In genomic region chr19:3125900-3126524, GRCh38 we compare ENCODE assay signal across 8 cellular contexts. TPM values are rescaled to one million over a fixed set of nuclear protein-coding genes. Genes with fewer than 3 reads are reported as not detected.
DNase-seq lines count a peak whose midpoint lies in the region; ATAC-seq, FAIRE-seq and TF ChIP-seq lines count a peak whose summit lies in the region.

No MANE protein-coding gene starts in this region.

- H3K27me3 ChIP-seq in AG04450 (ENCODE audit: control insufficient read depth, insufficient read depth, low read length), result no peaks in the 10 kb centered on the region

- FAIRE-seq in H54 (lab: Jason Lieb, UNC), result no peak

- intact Hi-C loops in left cardiac atrium (cut with DNase I), result loop anchor here in 1 of 2 donors (5.0 kb wide), 1 partner anchor 49 kb away; no protein-coding TSS in a partner anchor

- TF ChIP-seq CTCF in AG04450 (IDR thresholded peaks at IDR 0.05; ENCODE audit: low read depth, low read length), result peak; percentile 67

- POLR2A ChIA-PET in AG04450 (lab: Yijun Ruan, JAX), result no interaction called here

- TF ChIP-seq POLR2A in H54 (IDR thresholded peaks at IDR 0.05; ENCODE audit: low read depth, low read length), result no peak

- no peak overlapping the region for H3K27ac ChIP-seq in AG04450 (ENCODE audit: low read depth, low read length)

- H3K4me3 ChIP-seq in AG04450 (ENCODE audit: low read depth, low read length), result no peak overlapping the region

- H3K9me3 ChIP-seq in AG04450 (ENCODE audit: control insufficient read depth, insufficient read depth, low read length), result peaks cover under 1% of the 10 kb centered on the region; the same call in 1 of the 2 replicates

- CTCF ChIA-PET in AG04450 (lab: Charles Lee), result interaction anchor here (0.6 to 1.9 kb wide), 5 partner anchors 11 to 175 kb away, joined by 3 to 11 read pairs (median 4); no protein-coding TSS in a partner anchor

- DNase-seq in AG04450 (ENCODE audit: low read depth, low spot score), result no peak
- peak; percentile 90 for DNase-seq in H54 (ENCODE audit: insufficient read length, low spot score)
- peak; percentile 63 for DNase-seq in SHP77 treated with DMSO at 0.1 percent for 48 hours (lab: John Stamatoyannopoulos, UW)
- peak; percentile 51 for DNase-seq in activated gamma-delta T cell (lab: John Stamatoyannopoulos, UW)
- DNase-seq in left cardiac atrium, result peak; percentile 67
- peak; percentile 63 to 87 (median 70) for DNase-seq in stimulated activated CD4-positive, alpha-beta T cell treated with anti-CD3 and anti-CD28 coated beads, Interleukin-12 subunit alpha, Interleukin-12 subunit beta, amount 100 ng/mL, for 48 hours (ENCODE audit: low read depth in 2 of 3, low spot score in 1 of 3)

- peak; percentile 60 to 69 for ATAC-seq in left cardiac atrium
- no peak for ATAC-seq in HG02588 (IDR thresholded peaks at IDR 0.05; ENCODE audit: unreplicated experiment)
- no peak for ATAC-seq in HG02840 (IDR thresholded peaks at IDR 0.05; ENCODE audit: low FRiP score, unreplicated experiment)

RNA-seq across cellular contexts. Expression of gene GNA15, which starts 9.8 kb away (rescaled TPM):
- polyA plus RNA-seq in AG04450 (2011; rRNA removed), result not detected in 2 replicates
- polyA minus RNA-seq in AG04450 (2011; rRNA and poly(A)+ RNA removed), result not detected in 2 replicates
- 1 to 10 TPM; 4.3 to 6.1 TPM for total RNA-seq in left cardiac atrium

RNA-seq across cellular contexts. Expression of gene GNA11, which starts 31.9 kb away (rescaled TPM):
- polyA plus RNA-seq in AG04450 (2011; rRNA removed), result 8.9 and 17.2 TPM in 2 replicates
- 15.2 and 22.2 TPM in 2 replicates for polyA minus RNA-seq in AG04450 (2011; rRNA and poly(A)+ RNA removed)
- total RNA-seq in left cardiac atrium, result 10 to 100 TPM; 55.1 to 64.3 TPM

RNA-seq across cellular contexts. Expression of gene S1PR4, which starts 52.6 kb away (rescaled TPM):
- not detected in 2 replicates for polyA plus RNA-seq in AG04450 (2011; rRNA removed)
- polyA minus RNA-seq in AG04450 (2011; rRNA and poly(A)+ RNA removed), result not detected in 2 replicates
- 1 to 10 TPM; 1.5 to 1.6 TPM for total RNA-seq in left cardiac atrium

RNA-seq across cellular contexts. Expression of gene NCLN, which starts 59.7 kb away (rescaled TPM):
- 27.1 and 40.3 TPM in 2 replicates for polyA plus RNA-seq in AG04450 (2011; rRNA removed)
- polyA minus RNA-seq in AG04450 (2011; rRNA and poly(A)+ RNA removed), result 24.5 and 37.8 TPM in 2 replicates
- total RNA-seq in left cardiac atrium, result 10 to 100 TPM; 32.8 to 48.9 TPM

Comparison
In these comparisons a context has a peak if more than half of its experiments do, and no peak if none do; other contexts are left out.
1. ATAC-seq: peak in left cardiac atrium (2 of 2); none in HG02588 (single experiment) and HG02840 (single experiment).